In genomic region chr15:41235228-41235627, GRCh38 we compare ENCODE assay signal across 5 cellular contexts. TPM values are rescaled to one million over a fixed set of nuclear protein-coding genes. Genes with fewer than 3 reads are reported as not detected.
"Had no signal": no experiment of that assay in that cellular context is flagged by ENCODE, and none has a peak within 500 bp of the region (broad histone marks: within the 10 kb centered on the region; RNA-seq: fewer than 3 reads in every experiment).

No MANE protein-coding gene starts in this region.

RNA-seq across cellular contexts. Expression of gene EXD1, which starts 4.7 kb away (rescaled TPM):
- total RNA-seq: HT-29, HT1080, IMR-90, K562 had no signal
- polyA plus RNA-seq: IgD-negative memory B cell, IMR-90, K562 had no signal
